13 cellular contexts compared by ENCODE assay signal in genomic region chr22:44496305-44496704, GRCh38. TPM values are rescaled to one million over a fixed set of nuclear protein-coding genes. Genes with fewer than 3 reads are reported as not detected.
A peak's percentile ranks its signal among the peaks of the same experiment; 100 is the strongest.
DNase-seq lines count a peak whose midpoint lies in the region; ATAC-seq and TF ChIP-seq lines count a peak whose summit lies in the region.
"Had no signal": no experiment of that assay in that cellular context is flagged by ENCODE, and none has a peak within 500 bp of the region (broad histone marks: within the 10 kb centered on the region; RNA-seq: fewer than 3 reads in every experiment).

No MANE protein-coding gene starts in this region.

- POLR2A ChIA-PET in MCF 10A (lab: Yijun Ruan, JAX), result interaction anchor here (0.7 kb wide), 1 partner anchor 51 kb away, joined by 4 read pairs; no protein-coding TSS in a partner anchor

- 97% methylated on average over 10 of the region's 16 CpGs for WGBS in mammary epithelial cell (ENCODE audit: low coverage, missing lambda C conversion rate)

- no peaks in the 10 kb centered on the region for H3K9me3 ChIP-seq in mammary epithelial cell (replicated peaks; ENCODE audit: insufficient read depth, low read length)

- H3K27ac ChIP-seq in mammary epithelial cell (ENCODE audit: insufficient read depth, low read depth, low read length), result no peak overlapping the region

- no peaks in the 10 kb centered on the region for H3K27me3 ChIP-seq in mammary epithelial cell (ENCODE audit: insufficient read depth, low read length)

- H3K36me3 Mint-ChIP-seq in MCF 10A (ENCODE audit: insufficient read depth, unreplicated experiment), result peaks cover 5% of the 10 kb centered on the region
- H3K36me3 Mint-ChIP-seq in activated T-helper 1 cell treated with anti-CD3 and anti-CD28 coated beads, Interleukin-12 subunit alpha, Interleukin-12 subunit beta, Interleukin-2, Interleukin-4 antibody, amounts not matched to agents 30 ng/mL and 10 ng/mL and 1 ng/mL, durations not matched to agents 14 hours and 24 hours and 36 hours (ENCODE audit: low read depth), result peaks cover 8% of the 10 kb centered on the region
- H3K36me3 Mint-ChIP-seq in mesothelial cell of epicardium, result peaks cover 32% of the 10 kb centered on the region

- BruUV-seq in MCF 10A (replicated peaks; lab: Mats Ljungman, UMichigan), result no TSS peak
- BruUV-seq in mammary epithelial cell (replicated peaks; lab: Mats Ljungman, UMichigan), result no TSS peak

- H4K20me1 ChIP-seq in mammary epithelial cell (ENCODE audit: insufficient read depth, low read length), result no peaks in the 10 kb centered on the region

- dilution Hi-C loops in mammary epithelial cell (cut with HindIII; ENCODE audit: low sequenced_read_pairs), result no loop called here

- intact Hi-C loops in MCF 10A (cut with micrococcal nuclease), result loop anchor here (10.0 kb wide), 1 partner anchor 58 kb away; no protein-coding TSS in a partner anchor
- intact Hi-C loops in mammary epithelial cell (cut with micrococcal nuclease), result loop anchor here (5.0 kb wide), 1 partner anchor 76 kb away; no protein-coding TSS in a partner anchor
- intact Hi-C loops in activated T-helper 1 cell treated with anti-CD3 and anti-CD28 coated beads, Interleukin-12 subunit alpha, Interleukin-12 subunit beta, Interleukin-2, Interleukin-4 antibody, amounts not matched to agents 30 ng/mL and 10 ng/mL and 1 ng/mL, durations not matched to agents 14 hours and 24 hours and 36 hours (cut with micrococcal nuclease), result loop anchor here (5.0 kb wide), 2 partner anchors 304 to 684 kb away; partner anchors contain the start of gene EFCAB6

- H3K4me1 ChIP-seq in mammary epithelial cell (ENCODE audit: insufficient read depth, low read length), result peaks cover 10% of the 10 kb centered on the region

- no peak for DNase-seq in MCF 10A (ENCODE audit: unreplicated experiment)
- no peak for DNase-seq in mammary epithelial cell
- DNase-seq in activated T-helper 1 cell treated with anti-CD3 and anti-CD28 coated beads, Interleukin-12 subunit alpha, Interleukin-12 subunit beta, Interleukin-2, Interleukin-4 antibody, amounts not matched to agents 30 ng/mL and 10 ng/mL and 1 ng/mL, durations not matched to agents 14 hours and 24 hours and 36 hours (ENCODE audit: low spot score), result no peak
- no peak for DNase-seq in mesothelial cell of epicardium (ENCODE audit: low spot score in 2 of 2, unreplicated experiment in 2 of 2)
- no peak for DNase-seq in stimulated activated naive CD8-positive, alpha-beta T cell treated with anti-CD3 and anti-CD28 coated beads, Interleukin-15, amount 100 ng/mL, for 72 hours
- no peak for DNase-seq in amygdala (lab: John Stamatoyannopoulos, UW)
- no peak for DNase-seq in T-helper 9 cell
- DNase-seq in stimulated activated CD8-positive, alpha-beta memory T cell treated with anti-CD3 and anti-CD28 coated beads, Interleukin-4, amount 100 ng/mL, for 48 hours, result no peak
- DNase-seq: amniotic stem cell, dermis blood vessel endothelial cell, NCI-H1417 treated with DMSO at 0.1 percent for 48 hours, NCI-H446, posterior cingulate gyrus had no signal

- no peak overlapping the region for H2AFZ ChIP-seq in mammary epithelial cell (ENCODE audit: low read depth, low read length)

- in situ Hi-C loops in mammary epithelial cell (cut with MboI; ENCODE audit: low sequenced_read_pairs in 2 of 2), result no loop called here

- no peak overlapping the region for H3K4me2 ChIP-seq in mammary epithelial cell (ENCODE audit: insufficient read depth, low read depth, low read length)

- peaks cover 23% of the 10 kb centered on the region for H3K79me2 ChIP-seq in mammary epithelial cell (ENCODE audit: insufficient read depth, low read length)

- H3K27me3 Mint-ChIP-seq in MCF 10A (ENCODE audit: insufficient read depth, unreplicated experiment) (no peaks in the 10 kb centered on the region), mesothelial cell of epicardium (ENCODE audit: low read depth) (peaks cover 5% of the 10 kb centered on the region)
- no peaks in the 10 kb centered on the region for H3K27me3 Mint-ChIP-seq in activated T-helper 1 cell treated with anti-CD3 and anti-CD28 coated beads, Interleukin-12 subunit alpha, Interleukin-12 subunit beta, Interleukin-2, Interleukin-4 antibody, amounts not matched to agents 30 ng/mL and 10 ng/mL and 1 ng/mL, durations not matched to agents 14 hours and 24 hours and 36 hours (ENCODE audit: insufficient read depth)
- H3K27me3 Mint-ChIP-seq in stimulated activated naive CD8-positive, alpha-beta T cell treated with anti-CD3 and anti-CD28 coated beads, Interleukin-15, amount 100 ng/mL, for 72 hours, result no peaks in the 10 kb centered on the region

- no peak overlapping the region for H3K9ac ChIP-seq in mammary epithelial cell (ENCODE audit: insufficient read depth, low read length)

- H3K9me3 Mint-ChIP-seq in MCF 10A (ENCODE audit: unreplicated experiment) (peaks cover 9% of the 10 kb centered on the region), mesothelial cell of epicardium (peaks cover 14% of the 10 kb centered on the region)
- H3K9me3 Mint-ChIP-seq in activated T-helper 1 cell treated with anti-CD3 and anti-CD28 coated beads, Interleukin-12 subunit alpha, Interleukin-12 subunit beta, Interleukin-2, Interleukin-4 antibody, amounts not matched to agents 30 ng/mL and 10 ng/mL and 1 ng/mL, durations not matched to agents 14 hours and 24 hours and 36 hours, result peaks cover 7% of the 10 kb centered on the region
- H3K9me3 Mint-ChIP-seq in stimulated activated naive CD8-positive, alpha-beta T cell treated with anti-CD3 and anti-CD28 coated beads, Interleukin-15, amount 100 ng/mL, for 72 hours, result peaks cover 8 to 18% of the 10 kb centered on the region in 2 donors

- CTCF ChIA-PET in MCF 10A (lab: Yijun Ruan, JAX), result interaction anchor here (0.6 kb wide), 2 partner anchors 130 to 303 kb away, joined by 3 read pairs; no protein-coding TSS in a partner anchor
- CTCF ChIA-PET in mammary epithelial cell (lab: Charles Lee; ENCODE audit: low non-redundant PET), result no interaction called here

- TF ChIP-seq CTCF in MCF 10A (IDR thresholded peaks at IDR 0.05; ENCODE audit: unreplicated experiment), result no peak
- TF ChIP-seq CTCF in mammary epithelial cell (conservative IDR thresholded peaks at IDR 0.05 in 1 of 2, IDR thresholded peaks at IDR 0.05 in 1 of 2; ENCODE audit: extremely low read depth in 1 of 2, insufficient read depth in 1 of 2, low read depth in 1 of 2, low read length in 2 of 2), result no peak
- TF ChIP-seq CTCF in mesothelial cell of epicardium (IDR thresholded peaks at IDR 0.05; ENCODE audit: unreplicated experiment), result no peak

- H3K4me3 ChIP-seq in mammary epithelial cell (replicated peaks in 1 of 3; ENCODE audit: insufficient read depth in 1 of 3, low read depth in 2 of 3, low read length in 3 of 3), result no peak overlapping the region

- H3K4me3 Mint-ChIP-seq in MCF 10A (ENCODE audit: unreplicated experiment) (peak overlapping the region; percentile 76), mesothelial cell of epicardium (peak overlapping the region; percentile 76)
- peak overlapping the region; percentile 81 for H3K4me3 Mint-ChIP-seq in activated T-helper 1 cell treated with anti-CD3 and anti-CD28 coated beads, Interleukin-12 subunit alpha, Interleukin-12 subunit beta, Interleukin-2, Interleukin-4 antibody, amounts not matched to agents 30 ng/mL and 10 ng/mL and 1 ng/mL, durations not matched to agents 14 hours and 24 hours and 36 hours
- peak overlapping the region; percentile 40 to 83 for H3K4me3 Mint-ChIP-seq in stimulated activated naive CD8-positive, alpha-beta T cell treated with anti-CD3 and anti-CD28 coated beads, Interleukin-15, amount 100 ng/mL, for 72 hours

- no peak for ATAC-seq in stimulated activated naive CD8-positive, alpha-beta T cell treated with anti-CD3 and anti-CD28 coated beads, Interleukin-15, amount 100 ng/mL, for 72 hours

- no peak overlapping the region for H3K27ac Mint-ChIP-seq in MCF 10A (ENCODE audit: low read depth, unreplicated experiment)
- peak overlapping the region; percentile 71 for H3K27ac Mint-ChIP-seq in activated T-helper 1 cell treated with anti-CD3 and anti-CD28 coated beads, Interleukin-12 subunit alpha, Interleukin-12 subunit beta, Interleukin-2, Interleukin-4 antibody, amounts not matched to agents 30 ng/mL and 10 ng/mL and 1 ng/mL, durations not matched to agents 14 hours and 24 hours and 36 hours
- peak overlapping the region; percentile 41 for H3K27ac Mint-ChIP-seq in mesothelial cell of epicardium
- H3K27ac Mint-ChIP-seq in stimulated activated naive CD8-positive, alpha-beta T cell treated with anti-CD3 and anti-CD28 coated beads, Interleukin-15, amount 100 ng/mL, for 72 hours, result peak overlapping the region in 1 of 2 donors; percentile 72

- H3K4me1 Mint-ChIP-seq in MCF 10A (ENCODE audit: insufficient read depth, unreplicated experiment), result peaks cover 6% of the 10 kb centered on the region
- peaks cover 30% of the 10 kb centered on the region for H3K4me1 Mint-ChIP-seq in activated T-helper 1 cell treated with anti-CD3 and anti-CD28 coated beads, Interleukin-12 subunit alpha, Interleukin-12 subunit beta, Interleukin-2, Interleukin-4 antibody, amounts not matched to agents 30 ng/mL and 10 ng/mL and 1 ng/mL, durations not matched to agents 14 hours and 24 hours and 36 hours (ENCODE audit: low read depth)
- peaks cover 25% of the 10 kb centered on the region for H3K4me1 Mint-ChIP-seq in mesothelial cell of epicardium
- peaks cover 48% of the 10 kb centered on the region for H3K4me1 Mint-ChIP-seq in stimulated activated naive CD8-positive, alpha-beta T cell treated with anti-CD3 and anti-CD28 coated beads, Interleukin-15, amount 100 ng/mL, for 72 hours

- no peaks in the 10 kb centered on the region for H3K36me3 ChIP-seq in mammary epithelial cell (ENCODE audit: insufficient read depth, low read length)

RNA-seq across cellular contexts. Expression of gene RTL6, which starts 1.7 kb away (rescaled TPM):
- total RNA-seq in MCF 10A (2022) (18.8 and 25.0 TPM in 2 replicates), mammary epithelial cell (10 to 100 TPM; 17.0 to 19.8 TPM), mesothelial cell of epicardium (47.5 to 48.3 TPM (median 47.6 TPM) in 3 replicates)
- 14.3 TPM for polyA plus RNA-seq in mammary epithelial cell
- 32.6 TPM for polyA minus RNA-seq in mammary epithelial cell
- total RNA-seq in activated T-helper 1 cell treated with anti-CD3 and anti-CD28 coated beads, Interleukin-12 subunit alpha, Interleukin-12 subunit beta, Interleukin-2, Interleukin-4 antibody, amounts not matched to agents 30 ng/mL and 10 ng/mL and 1 ng/mL, durations not matched to agents 14 hours and 24 hours and 36 hours, result 7.3 and 7.4 TPM in 2 replicates
